In genomic region chr12:94055528-94055927, GRCh38 we compare ENCODE assay signal across 32 cellular contexts.
"Had no signal": no experiment of that assay in that cellular context is flagged by ENCODE, and none has a peak within 500 bp of the region (broad histone marks: within the 10 kb centered on the region; RNA-seq: fewer than 3 reads in every experiment).

No MANE protein-coding gene starts in this region.

- H3K27ac ChIP-seq: RWPE1, VCaP had no signal

- H3K4me3 ChIP-seq: MG63 had no signal

- ATAC-seq: activated CD8-positive, alpha-beta memory T cell treated with anti-CD3 and anti-CD28 coated beads, Interleukin-2, amount 10 ng/mL, durations not matched to agents 7 days and 5 days; activated naive CD8-positive, alpha-beta T cell treated with anti-CD3 and anti-CD28 coated beads, Interleukin-2, amount 50 U/mL, for 24 hours; PC-3; Right ventricle myocardium inferior; SK-N-SH treated with all-trans-retinoic acid at 6 μM for 48 hours; T-cell; T-helper 17 cell had no signal

- H3K27me3 ChIP-seq: MG63 had no signal

- H3K9me3 ChIP-seq: MG63 had no signal

- DNase-seq: activated B cell treated with CpG ODN at 0.5 μM for 24 hours; activated CD4-positive, alpha-beta memory T cell treated with anti-CD3 and anti-CD28 coated beads, Interleukin-2, amount 10 ng/mL, durations not matched to agents 7 days and 5 days; activated CD4-positive, alpha-beta T cell treated with anti-CD3 and anti-CD28 coated beads for 1 hour; activated CD4-positive, alpha-beta T cell treated with anti-CD3 and anti-CD28 coated beads for 48 hours; activated CD8-positive, alpha-beta memory T cell treated with anti-CD3 and anti-CD28 coated beads for 24 hours; activated CD8-positive, alpha-beta memory T cell treated with anti-CD3 and anti-CD28 coated beads, Interleukin-2, amount 10 ng/mL, durations not matched to agents 7 days and 5 days; activated CD8-positive, alpha-beta memory T cell treated with anti-CD3 and anti-CD28 coated beads, Interleukin-2, amount 50 U/mL, for 48 hours; activated effector memory CD4-positive, alpha-beta T cell treated with Interleukin-2 at 50 U/mL for 16 hours; activated naive CD4-positive, alpha-beta T cell treated with anti-CD3 and anti-CD28 coated beads, Interleukin-2, amount 10 ng/mL, durations not matched to agents 7 days and 5 days; activated naive CD8-positive, alpha-beta T cell treated with anti-CD3 and anti-CD28 coated beads, Interleukin-2, amount 50 U/mL, for 24 hours; activated T-cell treated with anti-CD3 and anti-CD28 coated beads, Interleukin-2, amount 50 U/mL, for 48 hours; anterior cingulate cortex; caudate nucleus; Kasumi-1; KG1; MG63; NCI-H1048; NCI-H1436 treated with DMSO at 0.1 percent for 48 hours; NCI-H1694 treated with DMSO at 0.1 percent for 48 hours; NCI-H2029; NCI-H2227 treated with DMSO at 0.1 percent for 48 hours; NCI-H446 treated with DMSO at 0.1 percent for 48 hours; NCI-H526; NK-92 treated with Interleukin-12 subunit alpha and Interleukin-12 subunit beta, amount 100 ng/mL, for 24 hours; PC-3; SIG-M5; T-cell; T-helper 17 cell had no signal

- H3K36me3 ChIP-seq: MG63 had no signal
